ENCODE assay signal across 1 cellular context in the genomic region with DNA sequence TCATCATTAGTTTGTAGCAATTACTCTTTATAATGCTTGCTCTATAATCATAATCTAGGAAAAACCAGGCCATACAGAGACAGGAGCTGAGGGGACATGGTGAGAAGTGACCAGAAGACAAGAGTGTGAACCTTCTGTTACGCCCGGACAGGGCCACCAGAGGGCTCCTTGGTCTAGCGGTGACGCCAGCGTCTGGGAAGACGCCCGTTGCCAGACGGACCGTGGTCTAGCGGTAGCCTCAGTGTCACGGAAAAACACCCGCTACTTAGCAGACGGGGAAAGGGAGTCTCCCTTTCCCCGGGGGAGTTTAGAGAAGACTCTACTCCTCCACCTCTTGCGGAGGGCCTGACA.
TF ChIP-seq lines count a peak whose summit lies in the region.
"Not testable (repeated sequence)": the region's sequence is repeated elsewhere in the genome, so short reads cannot be mapped to it uniquely, and the experiment has no call there.

No MANE protein-coding gene starts in this region.

TF ChIP-seq in K562, 482 proteins besides CTCF, POLR2A, EP300 and RAD21:
- TF ChIP-seq, protein P1, sequence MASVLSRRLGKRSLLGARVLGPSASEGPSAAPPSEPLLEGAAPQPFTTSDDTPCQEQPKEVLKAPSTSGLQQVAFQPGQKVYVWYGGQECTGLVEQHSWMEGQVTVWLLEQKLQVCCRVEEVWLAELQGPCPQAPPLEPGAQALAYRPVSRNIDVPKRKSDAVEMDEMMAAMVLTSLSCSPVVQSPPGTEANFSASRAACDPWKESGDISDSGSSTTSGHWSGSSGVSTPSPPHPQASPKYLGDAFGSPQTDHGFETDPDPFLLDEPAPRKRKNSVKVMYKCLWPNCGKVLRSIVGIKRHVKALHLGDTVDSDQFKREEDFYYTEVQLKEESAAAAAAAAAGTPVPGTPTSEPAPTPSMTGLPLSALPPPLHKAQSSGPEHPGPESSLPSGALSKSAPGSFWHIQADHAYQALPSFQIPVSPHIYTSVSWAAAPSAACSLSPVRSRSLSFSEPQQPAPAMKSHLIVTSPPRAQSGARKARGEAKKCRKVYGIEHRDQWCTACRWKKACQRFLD (CRISPR knock-in tag; IDR thresholded peaks at IDR 0.05) = 0 out of 2 replicates have a peak, but pooled peaks have one; percentile 26
- TF ChIP-seq CREM (IDR thresholded peaks at IDR 0.05; ENCODE audit: low read depth) (peak; percentile 86), SMC3 (conservative IDR thresholded peaks at IDR 0.05; ENCODE audit: insufficient read depth, low read depth, low read length) (0 out of 2 replicates have a peak, but pooled peaks have one; percentile 39), BHLHE40 (IDR thresholded peaks at IDR 0.05; ENCODE audit: low read length) (0 out of 2 replicates have a peak, but pooled peaks have one; percentile 39), SMAD4 (CRISPR knock-in tag; conservative IDR thresholded peaks at IDR 0.05) (peak; percentile 98), ZBTB1 (CRISPR knock-in tag; IDR thresholded peaks at IDR 0.05; ENCODE audit: borderline replicate concordance, low read depth) (peak; percentile 69; the same call in 1 of the 2 replicates), CREB1 (IDR thresholded peaks at IDR 0.05) (peak; percentile 17; the same call in 1 of the 2 replicates), CREB1 (CRISPR knock-in tag; IDR thresholded peaks at IDR 0.05) (peak; percentile 79), CXXC5 (CRISPR knock-in tag; IDR thresholded peaks at IDR 0.05) (peak; percentile 80), MAZ (CRISPR knock-in tag; conservative IDR thresholded peaks at IDR 0.05 in 1 of 2, IDR thresholded peaks at IDR 0.05 in 1 of 2) (0 out of 4 replicates have a peak, but pooled peaks of 1 of the 2 experiments have one; percentile 40), JUND (IDR thresholded peaks at IDR 0.05; ENCODE audit: borderline replicate concordance, low read depth, low read length) (peak; percentile 69; the same call in 1 of the 2 replicates), ZNF766 (CRISPR knock-in tag; conservative IDR thresholded peaks at IDR 0.05) (0 out of 2 replicates have a peak, but pooled peaks have one; percentile 34), JUN (IDR thresholded peaks at IDR 0.05; ENCODE audit: borderline replicate concordance, low read depth, low read length) (0 out of 2 replicates have a peak, but pooled peaks have one; percentile 17), ZNF644 (tag; IDR thresholded peaks at IDR 0.05; ENCODE audit: low read depth) (peak; percentile 27; the same call in 1 of the 2 replicates), ATF1 (tag; IDR thresholded peaks at IDR 0.05) (peak; percentile 81), RNF2 (IDR thresholded peaks at IDR 0.05) (peak; percentile 43; the same call in 1 of the 2 replicates), ZKSCAN8 (CRISPR knock-in tag; IDR thresholded peaks at IDR 0.05) (0 out of 2 replicates have a peak, but pooled peaks have one; percentile 35), HNRNPLL (IDR thresholded peaks at IDR 0.05; ENCODE audit: low read depth, low read length, poor library complexity, severe bottlenecking) (peak; percentile 23), RB1 (IDR thresholded peaks at IDR 0.05; ENCODE audit: low read depth) (0 out of 2 replicates have a peak, but pooled peaks have one; percentile 35), ZNF175 (CRISPR knock-in tag; IDR thresholded peaks at IDR 0.05; ENCODE audit: low read depth) (0 out of 2 replicates have a peak, but pooled peaks have one; percentile 27), TBL1XR1 (IDR thresholded peaks at IDR 0.05; ENCODE audit: low read length in 2 of 2) (peak in 1 of 2 experiments; percentile 13; a peak in 1 of 4 replicates), ZNF263 (CRISPR knock-in tag; IDR thresholded peaks at IDR 0.05; ENCODE audit: borderline replicate concordance) (peak; percentile 22; the same call in 1 of the 2 replicates)
- TF ChIP-seq, protein P2, sequence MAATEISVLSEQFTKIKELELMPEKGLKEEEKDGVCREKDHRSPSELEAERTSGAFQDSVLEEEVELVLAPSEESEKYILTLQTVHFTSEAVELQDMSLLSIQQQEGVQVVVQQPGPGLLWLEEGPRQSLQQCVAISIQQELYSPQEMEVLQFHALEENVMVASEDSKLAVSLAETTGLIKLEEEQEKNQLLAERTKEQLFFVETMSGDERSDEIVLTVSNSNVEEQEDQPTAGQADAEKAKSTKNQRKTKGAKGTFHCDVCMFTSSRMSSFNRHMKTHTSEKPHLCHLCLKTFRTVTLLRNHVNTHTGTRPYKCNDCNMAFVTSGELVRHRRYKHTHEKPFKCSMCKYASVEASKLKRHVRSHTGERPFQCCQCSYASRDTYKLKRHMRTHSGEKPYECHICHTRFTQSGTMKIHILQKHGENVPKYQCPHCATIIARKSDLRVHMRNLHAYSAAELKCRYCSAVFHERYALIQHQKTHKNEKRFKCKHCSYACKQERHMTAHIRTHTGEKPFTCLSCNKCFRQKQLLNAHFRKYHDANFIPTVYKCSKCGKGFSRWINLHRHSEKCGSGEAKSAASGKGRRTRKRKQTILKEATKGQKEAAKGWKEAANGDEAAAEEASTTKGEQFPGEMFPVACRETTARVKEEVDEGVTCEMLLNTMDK (IDR thresholded peaks at IDR 0.05; ENCODE audit: borderline replicate concordance, insufficient read depth, low read depth, low read length, poor library complexity, severe bottlenecking) = peak; percentile 45
- TF ChIP-seq JUND (tag; IDR thresholded peaks at IDR 0.05; ENCODE audit: borderline replicate concordance, low read depth, low read length); JUN (CRISPR knock-in tag; IDR thresholded peaks at IDR 0.05; ENCODE audit: borderline replicate concordance); ATF1 (CRISPR knock-in tag; IDR thresholded peaks at IDR 0.05): not testable (repeated sequence)
- TF ChIP-seq, protein P3, sequence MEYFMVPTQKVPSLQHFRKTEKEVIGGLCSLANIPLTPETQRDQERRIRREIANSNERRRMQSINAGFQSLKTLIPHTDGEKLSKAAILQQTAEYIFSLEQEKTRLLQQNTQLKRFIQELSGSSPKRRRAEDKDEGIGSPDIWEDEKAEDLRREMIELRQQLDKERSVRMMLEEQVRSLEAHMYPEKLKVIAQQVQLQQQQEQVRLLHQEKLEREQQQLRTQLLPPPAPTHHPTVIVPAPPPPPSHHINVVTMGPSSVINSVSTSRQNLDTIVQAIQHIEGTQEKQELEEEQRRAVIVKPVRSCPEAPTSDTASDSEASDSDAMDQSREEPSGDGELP (CRISPR knock-in tag; IDR thresholded peaks at IDR 0.05; ENCODE audit: borderline replicate concordance) = peak; percentile 60
